6 cellular contexts compared by ENCODE assay signal in genomic region chr2:238493411-238493810, GRCh38.
"Had no signal": no experiment of that assay in that cellular context is flagged by ENCODE, and none has a peak within 500 bp of the region (broad histone marks: within the 10 kb centered on the region; RNA-seq: fewer than 3 reads in every experiment).

No MANE protein-coding gene starts in this region.

- H3K27ac ChIP-seq: hepatocyte, VCaP had no signal

- H3K4me3 Mint-ChIP-seq: brain had no signal

- DNase-seq: amygdala, retina had no signal

- H3K4me3 ChIP-seq: hepatocyte had no signal

- H3K4me2 ChIP-seq: hepatocyte had no signal

- FAIRE-seq: urothelium cell line had no signal

- H3K36me3 Mint-ChIP-seq: brain had no signal

- H3K27me3 ChIP-seq: hepatocyte had no signal

- H3K79me2 ChIP-seq: hepatocyte had no signal
